ENCODE assay signal across 29 cellular contexts in genomic region chrX:80388206-80388605, GRCh38. TPM values are rescaled to one million over a fixed set of nuclear protein-coding genes. Genes with fewer than 3 reads are reported as not detected.
"Had no signal": no experiment of that assay in that cellular context is flagged by ENCODE, and none has a peak within 500 bp of the region (broad histone marks: within the 10 kb centered on the region; RNA-seq: fewer than 3 reads in every experiment).

No MANE protein-coding gene starts in this region.

- H3K36me3 Mint-ChIP-seq: memory B cell; stimulated activated memory B cell treated with anti-CD40 and anti-IgM and Interleukin-4, amounts not matched to agents 10 μg/mL and 1 μg/mL and 100 μg/mL, for 72 hours had no signal

- H3K27me3 Mint-ChIP-seq: activated CD4-positive, alpha-beta memory T cell treated with anti-CD3 and anti-CD28 coated beads, Interleukin-2, amount 10 ng/mL, durations not matched to agents 7 days and 5 days; central memory CD8-positive, alpha-beta T cell; effector memory CD8-positive, alpha-beta T cell; memory B cell; stimulated activated memory B cell treated with anti-CD40 and anti-IgM and Interleukin-4, amounts not matched to agents 10 μg/mL and 1 μg/mL and 100 μg/mL, for 72 hours had no signal

- DNase-seq: activated CD4-positive, alpha-beta memory T cell treated with anti-CD3 and anti-CD28 coated beads, Interleukin-2, amount 10 ng/mL, durations not matched to agents 7 days and 5 days; activated CD4-positive, alpha-beta T cell treated with anti-CD3 and anti-CD28 coated beads for 48 hours; activated gamma-delta T cell; activated naive CD4-positive, alpha-beta T cell treated with anti-CD3 and anti-CD28 coated beads, Interleukin-2, amount 50 U/mL, for 16 hours; aorta; brain microvascular endothelial cell; effector memory CD8-positive, alpha-beta T cell; heart right ventricle; islet precursor cell; left colon; right lobe of liver; stimulated activated CD4-positive, alpha-beta T cell treated with anti-CD3 and anti-CD28 coated beads, Interleukin-15, amount 100 ng/mL, for 24 hours; T-helper 2 cell; trophoblast cell; uterus had no signal

- ATAC-seq: effector memory CD8-positive, alpha-beta T cell; heart right ventricle; left colon; pancreas; right lobe of liver; stimulated activated memory B cell treated with anti-CD40 and anti-IgM and Interleukin-4, amounts not matched to agents 10 μg/mL and 1 μg/mL and 100 μg/mL, for 72 hours had no signal

- H3K4me1 Mint-ChIP-seq: activated CD4-positive, alpha-beta memory T cell treated with anti-CD3 and anti-CD28 coated beads, Interleukin-2, amount 10 ng/mL, durations not matched to agents 7 days and 5 days; central memory CD8-positive, alpha-beta T cell; memory B cell; nephron; stimulated activated memory B cell treated with anti-CD40 and anti-IgM and Interleukin-4, amounts not matched to agents 10 μg/mL and 1 μg/mL and 100 μg/mL, for 72 hours had no signal

- H3K36me3 ChIP-seq: brain microvascular endothelial cell, esophagus muscularis mucosa, heart right ventricle, pancreas, right lobe of liver, uterus had no signal

- H3K4me3 Mint-ChIP-seq: activated CD4-positive, alpha-beta memory T cell treated with anti-CD3 and anti-CD28 coated beads, Interleukin-2, amount 10 ng/mL, durations not matched to agents 7 days and 5 days; activated T-helper 1 cell treated with anti-CD3 and anti-CD28 coated beads, Interleukin-12 subunit alpha, Interleukin-12 subunit beta, Interleukin-2, Interleukin-4 antibody, amounts not matched to agents 30 ng/mL and 10 ng/mL and 1 ng/mL, durations not matched to agents 14 hours and 24 hours and 36 hours; central memory CD8-positive, alpha-beta T cell; effector memory CD8-positive, alpha-beta T cell; memory B cell; nephron; stimulated activated memory B cell treated with anti-CD40 and anti-IgM and Interleukin-4, amounts not matched to agents 10 μg/mL and 1 μg/mL and 100 μg/mL, for 72 hours had no signal

- H3K9me3 Mint-ChIP-seq: activated CD4-positive, alpha-beta memory T cell treated with anti-CD3 and anti-CD28 coated beads, Interleukin-2, amount 10 ng/mL, durations not matched to agents 7 days and 5 days; activated T-helper 1 cell treated with anti-CD3 and anti-CD28 coated beads, Interleukin-12 subunit alpha, Interleukin-12 subunit beta, Interleukin-2, Interleukin-4 antibody, amounts not matched to agents 30 ng/mL and 10 ng/mL and 1 ng/mL, durations not matched to agents 14 hours and 24 hours and 36 hours; effector memory CD8-positive, alpha-beta T cell; memory B cell; stimulated activated memory B cell treated with anti-CD40 and anti-IgM and Interleukin-4, amounts not matched to agents 10 μg/mL and 1 μg/mL and 100 μg/mL, for 72 hours had no signal

- H3K27me3 ChIP-seq: brain microvascular endothelial cell, esophagus muscularis mucosa, heart right ventricle, right lobe of liver, testis, uterus had no signal

- H3K4me3 ChIP-seq: esophagus muscularis mucosa, heart right ventricle, pancreas, right lobe of liver, smooth muscle cell, testis, uterus had no signal

- H3K27ac ChIP-seq: brain microvascular endothelial cell, esophagus muscularis mucosa, heart right ventricle, pancreas, right lobe of liver, testis, uterus had no signal

- H3K9me3 ChIP-seq: esophagus muscularis mucosa, pancreas, right lobe of liver, testis, uterus had no signal

- H3K27ac Mint-ChIP-seq: activated CD4-positive, alpha-beta memory T cell treated with anti-CD3 and anti-CD28 coated beads, Interleukin-2, amount 10 ng/mL, durations not matched to agents 7 days and 5 days; activated T-helper 1 cell treated with anti-CD3 and anti-CD28 coated beads, Interleukin-12 subunit alpha, Interleukin-12 subunit beta, Interleukin-2, Interleukin-4 antibody, amounts not matched to agents 30 ng/mL and 10 ng/mL and 1 ng/mL, durations not matched to agents 14 hours and 24 hours and 36 hours; effector memory CD8-positive, alpha-beta T cell; memory B cell; nephron; stimulated activated memory B cell treated with anti-CD40 and anti-IgM and Interleukin-4, amounts not matched to agents 10 μg/mL and 1 μg/mL and 100 μg/mL, for 72 hours had no signal

- H3K4me1 ChIP-seq: esophagus muscularis mucosa, heart right ventricle, pancreas, right lobe of liver, testis, uterus had no signal

RNA-seq across cellular contexts. Expression of gene TENT5D, which starts 32.0 kb away (rescaled TPM):
- total RNA-seq: activated CD4-positive, alpha-beta memory T cell treated with anti-CD3 and anti-CD28 coated beads, Interleukin-2, amount 10 ng/mL, durations not matched to agents 7 days and 5 days; activated T-helper 1 cell treated with anti-CD3 and anti-CD28 coated beads, Interleukin-12 subunit alpha, Interleukin-12 subunit beta, Interleukin-2, Interleukin-4 antibody, amounts not matched to agents 30 ng/mL and 10 ng/mL and 1 ng/mL, durations not matched to agents 14 hours and 24 hours and 36 hours; aorta; dermis microvascular lymphatic vessel endothelial cell; endothelial cell of umbilical vein; esophagus muscularis mucosa; fibroblast of villous mesenchyme; heart right ventricle; left colon; mononuclear cell; myocyte; pancreas; right lobe of liver; smooth muscle cell; uterus had no signal
